ENCODE assay signal across 1 cellular context in genomic region chr7:101519324-101520017, GRCh38.
TF ChIP-seq lines count a peak whose summit lies in the region.

No MANE protein-coding gene starts in this region.

TF ChIP-seq in HEK293, 187 proteins besides CTCF, POLR2A, EP300 and RAD21 (continued from another document):
- TF ChIP-seq, protein P1, sequence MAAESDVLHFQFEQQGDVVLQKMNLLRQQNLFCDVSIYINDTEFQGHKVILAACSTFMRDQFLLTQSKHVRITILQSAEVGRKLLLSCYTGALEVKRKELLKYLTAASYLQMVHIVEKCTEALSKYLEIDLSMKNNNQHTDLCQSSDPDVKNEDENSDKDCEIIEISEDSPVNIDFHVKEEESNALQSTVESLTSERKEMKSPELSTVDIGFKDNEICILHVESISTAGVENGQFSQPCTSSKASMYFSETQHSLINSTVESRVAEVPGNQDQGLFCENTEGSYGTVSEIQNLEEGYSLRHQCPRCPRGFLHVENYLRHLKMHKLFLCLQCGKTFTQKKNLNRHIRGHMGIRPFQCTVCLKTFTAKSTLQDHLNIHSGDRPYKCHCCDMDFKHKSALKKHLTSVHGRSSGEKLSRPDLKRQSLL (tag by site-specific recombination; IDR thresholded peaks at IDR 0.05): no peak
- TF ChIP-seq ZNF768 (tag by site-specific recombination; IDR thresholded peaks at IDR 0.05) (0 out of 2 replicates have a peak, but pooled peaks have one; percentile 9), OVOL3 (tag by site-specific recombination; IDR thresholded peaks at IDR 0.05) (no peak)
